ENCODE assay signal across 34 cellular contexts in genomic region chr2:233671290-233672161, GRCh38. TPM values are rescaled to one million over a fixed set of nuclear protein-coding genes. Genes with fewer than 3 reads are reported as not detected.
"Had no signal": no experiment of that assay in that cellular context is flagged by ENCODE, and none has a peak within 500 bp of the region (broad histone marks: within the 10 kb centered on the region; RNA-seq: fewer than 3 reads in every experiment).

Gene UGT1A9 (plus strand): TSS chr2:233671898. CDS start chr2:233671935, 37 bp downstream.

- H3K27me3 ChIP-seq: ascending aorta, cardiac muscle cell, SJCRH30 had no signal

- DNase-seq: activated CD4-positive, alpha-beta T cell treated with anti-CD3 and anti-CD28 coated beads, Interleukin-2, amount 10 ng/mL, durations not matched to agents 24 days and 14 days; activated CD4-positive, alpha-beta T cell treated with anti-CD3 and anti-CD28 coated beads, Interleukin-2, amount 50 U/mL, for 4 hours; activated CD4-positive, CD25-positive, alpha-beta regulatory T cell; activated CD8-positive, alpha-beta T cell treated with anti-CD3 and anti-CD28 coated beads for 36 hours; activated gamma-delta T cell; activated naive CD4-positive, alpha-beta T cell treated with Interleukin-2 at 50 U/mL for 16 hours; activated naive CD8-positive, alpha-beta T cell treated with anti-CD3 and anti-CD28 coated beads, Interleukin-2, amount 10 ng/mL, durations not matched to agents 7 days and 5 days; activated T-cell treated with anti-CD3 and anti-CD28 coated beads, Interleukin-2, amount 50 U/mL, for 24 hours; amygdala; Karpas-422; KBM-7; NCI-H1105 treated with DMSO at 0.1 percent for 48 hours; NCI-H1436; NCI-H1694; NCI-H1930; NCI-H2081 treated with DMSO at 0.1 percent for 48 hours; NCI-H226; NCI-H446 treated with DMSO at 0.1 percent for 48 hours; NCI-H524; NCI-H69; PC-3; Right ventricle myocardium superior; SJCRH30; T1000; WERI-Rb-1 had no signal

- H3K4me1 ChIP-seq: ascending aorta had no signal

- H3K9me3 ChIP-seq: ascending aorta had no signal

- H3K27ac ChIP-seq: ascending aorta, cardiac muscle cell, SJCRH30, SK-N-MC, WERI-Rb-1 had no signal

- H3K4me3 ChIP-seq: ascending aorta, cardiac muscle cell, SJCRH30, SK-N-MC had no signal

- H3K36me3 ChIP-seq: ascending aorta, cardiac muscle cell, SJCRH30, WERI-Rb-1 had no signal

RNA-seq across cellular contexts. Expression of gene UGT1A9, which starts in this region (rescaled TPM):
- total RNA-seq: activated CD4-positive, alpha-beta T cell treated with anti-CD3 and anti-CD28 coated beads, Interleukin-2, amount 10 ng/mL, durations not matched to agents 24 days and 14 days; activated CD8-positive, alpha-beta memory T cell treated with anti-CD3 and anti-CD28 coated beads for 36 hours; activated CD8-positive, alpha-beta T cell treated with anti-CD3 and anti-CD28 coated beads for 36 hours; activated naive CD8-positive, alpha-beta T cell treated with anti-CD3 and anti-CD28 coated beads, Interleukin-2, amount 10 ng/mL, durations not matched to agents 7 days and 5 days; activated T-helper 2 cell treated with anti-CD3 and anti-CD28 coated beads, Interferon-gamma antibody, Interleukin-2, Interleukin-4, amounts not matched to agents 10 μg/mL and 5 μg/mL and 100 μg/mL, durations not matched to agents 14 hours and 24 hours and 36 hours; ascending aorta; cardiac muscle cell; MCF 10A; PC-3; Right ventricle myocardium superior; SJCRH30; T-helper 1 cell treated with Interleukin-12 subunit alpha and Interleukin-12 subunit beta and Interleukin-4 antibody, amounts not matched to agents 30 ng/mL and 1 ng/mL, for 36 hours; T-helper 2 cell treated with Interferon-gamma antibody and Interleukin-4, amounts not matched to agents 100 ng/mL and 5 ng/mL, for 36 hours had no signal
- polyA plus RNA-seq: adipose tissue, cardiac muscle cell had no signal
